ENCODE assay signal across 9 cellular contexts in genomic region chr14:76348898-76349297, GRCh38. TPM values are rescaled to one million over a fixed set of nuclear protein-coding genes. Genes with fewer than 3 reads are reported as not detected.
DNase-seq lines count a peak whose midpoint lies in the region; ATAC-seq and TF ChIP-seq lines count a peak whose summit lies in the region.
"Had no signal": no experiment of that assay in that cellular context is flagged by ENCODE, and none has a peak within 500 bp of the region (broad histone marks: within the 10 kb centered on the region; RNA-seq: fewer than 3 reads in every experiment).

No MANE protein-coding gene starts in this region.

- H3K36me3 ChIP-seq in BE2C (no peaks in the 10 kb centered on the region), left lung (no peaks in the 10 kb centered on the region)

- TF ChIP-seq CTCF in BE2C (IDR thresholded peaks at IDR 0.05; ENCODE audit: low read depth, low read length) (no peak), NB4 (IDR thresholded peaks at IDR 0.05; ENCODE audit: low read depth, low read length) (no peak), left lung (IDR thresholded peaks at IDR 0.05) (no peak)

- H3K4me1 ChIP-seq in BE2C = peaks cover 4% of the 10 kb centered on the region; the same call in 1 of the 2 replicates
- H3K4me1 ChIP-seq in left lung = peaks cover 0 to 12% of the 10 kb centered on the region in 2 donors

- DNase-seq in BE2C = peak; percentile 69
- DNase-seq in NB4 (ENCODE audit: low read depth) = peak; percentile 62
- peak; percentile 58 to 92 for DNase-seq in dermis microvascular lymphatic vessel endothelial cell (ENCODE audit: low read depth in 2 of 2)
- DNase-seq in left lung = no peak
- no peak for DNase-seq in UCSD-AML1 (lab: John Stamatoyannopoulos, UW; ENCODE audit: unreplicated experiment)
- DNase-seq in NCI-H524 treated with DMSO at 0.1 percent for 48 hours (lab: John Stamatoyannopoulos, UW) = no peak
- no peak for DNase-seq in stimulated activated CD4-positive, alpha-beta T cell treated with anti-CD3 and anti-CD28 coated beads, Interleukin-4, amount 100 ng/mL, for 24 hours

- H3K27ac ChIP-seq in left lung = no peak overlapping the region
- H3K27ac ChIP-seq: C4-2B had no signal

- ATAC-seq in left lung = peak; percentile 35
- no peak for ATAC-seq in HG03025 (IDR thresholded peaks at IDR 0.05; ENCODE audit: low FRiP score, unreplicated experiment)

- H3K4me3 ChIP-seq in BE2C (ENCODE audit: low read depth, low read length) = no peak overlapping the region
- no peak overlapping the region for H3K4me3 ChIP-seq in NB4 (ENCODE audit: low read depth, low read length)
- H3K4me3 ChIP-seq in left lung = no peak overlapping the region

- intact Hi-C loops in left lung (cut with DNase I) = no loop called here

- no peaks in the 10 kb centered on the region for H3K9me3 ChIP-seq in BE2C
- no peaks in the 10 kb centered on the region for H3K9me3 ChIP-seq in left lung

- peaks cover 76% of the 10 kb centered on the region for H3K27me3 ChIP-seq in BE2C
- H3K27me3 ChIP-seq in left lung = peaks cover 0 to 26% of the 10 kb centered on the region in 2 donors

- TF ChIP-seq POLR2A in NB4 (IDR thresholded peaks at IDR 0.05; ENCODE audit: extremely low read depth, insufficient read length) = no peak

RNA-seq across cellular contexts. Expression of gene ESRRB, which starts 27.0 kb away (rescaled TPM):
- 0.42 TPM for polyA plus RNA-seq in BE2C (2012; ENCODE audit: insufficient read depth, insufficient read length, low read depth)
- total RNA-seq in dermis microvascular lymphatic vessel endothelial cell (not detected in 2 replicates), left lung (under 1 TPM; 0.15 to 0.18 TPM)

Comparison
In these comparisons a context has a peak if more than half of its experiments do, and no peak if none do; other contexts are left out.
1. DNase-seq: peak in BE2C (single experiment), NB4 (single experiment) and dermis microvascular lymphatic vessel endothelial cell (2 of 2); none in left lung (0 of 2), UCSD-AML1 (single experiment), NCI-H524 treated with DMSO at 0.1 percent for 48 hours (single experiment) and stimulated activated CD4-positive, alpha-beta T cell treated with anti-CD3 and anti-CD28 coated beads, Interleukin-4, amount 100 ng/mL, for 24 hours (single experiment).